In the genomic region with DNA sequence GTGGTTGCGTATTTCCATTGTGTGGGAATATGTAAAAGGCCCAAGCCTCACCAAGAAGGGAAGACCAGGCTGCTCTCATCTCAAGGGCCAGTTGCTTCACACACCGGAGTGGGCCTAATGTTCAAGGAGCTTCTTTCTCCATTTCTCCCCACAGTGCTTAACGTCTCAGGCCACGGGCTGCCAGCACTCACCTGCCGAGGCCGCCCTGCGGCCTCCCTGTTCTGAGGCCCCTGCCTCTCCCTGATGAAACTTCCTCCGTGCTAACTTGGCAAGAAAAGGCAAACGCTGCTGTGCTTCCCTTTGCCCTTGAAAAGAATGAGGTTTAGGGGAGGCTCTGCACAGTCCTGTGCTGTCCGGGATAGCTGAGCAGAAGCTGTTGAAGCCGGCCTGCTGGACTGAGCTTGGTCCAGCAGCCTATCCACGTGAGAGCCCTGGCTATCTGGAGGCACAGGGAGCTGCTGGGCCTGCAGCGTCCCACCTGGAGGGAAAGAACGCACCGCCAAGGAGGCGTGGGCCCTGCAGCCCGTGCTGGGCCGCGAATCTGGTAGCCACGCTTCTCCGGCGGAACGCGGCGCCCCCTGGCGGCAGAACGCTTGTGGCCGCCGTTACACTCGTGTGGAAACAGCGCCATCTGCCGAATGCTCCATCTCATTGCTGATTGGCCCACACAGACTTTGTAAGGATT, we compare ENCODE assay signal across 1 cellular context.
TF ChIP-seq lines count a peak whose summit lies in the region.

No MANE protein-coding gene starts in this region.

TF ChIP-seq in WTC11, 78 proteins besides CTCF, POLR2A, EP300 and RAD21 (continued from another document):
- TF ChIP-seq, protein P1, sequence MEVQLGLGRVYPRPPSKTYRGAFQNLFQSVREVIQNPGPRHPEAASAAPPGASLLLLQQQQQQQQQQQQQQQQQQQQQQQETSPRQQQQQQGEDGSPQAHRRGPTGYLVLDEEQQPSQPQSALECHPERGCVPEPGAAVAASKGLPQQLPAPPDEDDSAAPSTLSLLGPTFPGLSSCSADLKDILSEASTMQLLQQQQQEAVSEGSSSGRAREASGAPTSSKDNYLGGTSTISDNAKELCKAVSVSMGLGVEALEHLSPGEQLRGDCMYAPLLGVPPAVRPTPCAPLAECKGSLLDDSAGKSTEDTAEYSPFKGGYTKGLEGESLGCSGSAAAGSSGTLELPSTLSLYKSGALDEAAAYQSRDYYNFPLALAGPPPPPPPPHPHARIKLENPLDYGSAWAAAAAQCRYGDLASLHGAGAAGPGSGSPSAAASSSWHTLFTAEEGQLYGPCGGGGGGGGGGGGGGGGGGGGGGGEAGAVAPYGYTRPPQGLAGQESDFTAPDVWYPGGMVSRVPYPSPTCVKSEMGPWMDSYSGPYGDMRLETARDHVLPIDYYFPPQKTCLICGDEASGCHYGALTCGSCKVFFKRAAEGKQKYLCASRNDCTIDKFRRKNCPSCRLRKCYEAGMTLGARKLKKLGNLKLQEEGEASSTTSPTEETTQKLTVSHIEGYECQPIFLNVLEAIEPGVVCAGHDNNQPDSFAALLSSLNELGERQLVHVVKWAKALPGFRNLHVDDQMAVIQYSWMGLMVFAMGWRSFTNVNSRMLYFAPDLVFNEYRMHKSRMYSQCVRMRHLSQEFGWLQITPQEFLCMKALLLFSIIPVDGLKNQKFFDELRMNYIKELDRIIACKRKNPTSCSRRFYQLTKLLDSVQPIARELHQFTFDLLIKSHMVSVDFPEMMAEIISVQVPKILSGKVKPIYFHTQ (CRISPR knock-in tag; IDR thresholded peaks at IDR 0.05), result no peak
- no peak for TF ChIP-seq OVOL2 (CRISPR knock-in tag; IDR thresholded peaks at IDR 0.05; ENCODE audit: borderline replicate concordance)
- no peak for TF ChIP-seq ESRRA (CRISPR knock-in tag; IDR thresholded peaks at IDR 0.05; ENCODE audit: borderline replicate concordance)
- peak; percentile 57; the same call in 1 of the 2 replicates for TF ChIP-seq FOXP1 (CRISPR knock-in tag; IDR thresholded peaks at IDR 0.05; ENCODE audit: borderline replicate concordance)
- 0 out of 2 replicates have a peak, but pooled peaks have one; percentile 57 for TF ChIP-seq ETV6 (CRISPR knock-in tag; IDR thresholded peaks at IDR 0.05)
- TF ChIP-seq NFYB (CRISPR knock-in tag; conservative IDR thresholded peaks at IDR 0.05; ENCODE audit: low read depth), result no peak
- no peak for TF ChIP-seq ELF4 (CRISPR knock-in tag; IDR thresholded peaks at IDR 0.05; ENCODE audit: low read depth)
- TF ChIP-seq, protein P2, sequence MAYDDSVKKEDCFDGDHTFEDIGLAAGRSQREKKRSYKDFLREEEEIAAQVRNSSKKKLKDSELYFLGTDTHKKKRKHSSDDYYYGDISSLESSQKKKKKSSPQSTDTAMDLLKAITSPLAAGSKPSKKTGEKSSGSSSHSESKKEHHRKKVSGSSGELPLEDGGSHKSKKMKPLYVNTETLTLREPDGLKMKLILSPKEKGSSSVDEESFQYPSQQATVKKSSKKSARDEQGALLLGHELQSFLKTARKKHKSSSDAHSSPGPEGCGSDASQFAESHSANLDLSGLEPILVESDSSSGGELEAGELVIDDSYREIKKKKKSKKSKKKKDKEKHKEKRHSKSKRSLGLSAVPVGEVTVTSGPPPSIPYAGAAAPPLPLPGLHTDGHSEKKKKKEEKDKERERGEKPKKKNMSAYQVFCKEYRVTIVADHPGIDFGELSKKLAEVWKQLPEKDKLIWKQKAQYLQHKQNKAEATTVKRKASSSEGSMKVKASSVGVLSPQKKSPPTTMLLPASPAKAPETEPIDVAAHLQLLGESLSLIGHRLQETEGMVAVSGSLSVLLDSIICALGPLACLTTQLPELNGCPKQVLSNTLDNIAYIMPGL (CRISPR knock-in tag; IDR thresholded peaks at IDR 0.05), result peak; percentile 98
TF ChIP-seq in WTC11: peak in this region for 13.
